ENCODE assay signal across 13 cellular contexts in the genomic region with DNA sequence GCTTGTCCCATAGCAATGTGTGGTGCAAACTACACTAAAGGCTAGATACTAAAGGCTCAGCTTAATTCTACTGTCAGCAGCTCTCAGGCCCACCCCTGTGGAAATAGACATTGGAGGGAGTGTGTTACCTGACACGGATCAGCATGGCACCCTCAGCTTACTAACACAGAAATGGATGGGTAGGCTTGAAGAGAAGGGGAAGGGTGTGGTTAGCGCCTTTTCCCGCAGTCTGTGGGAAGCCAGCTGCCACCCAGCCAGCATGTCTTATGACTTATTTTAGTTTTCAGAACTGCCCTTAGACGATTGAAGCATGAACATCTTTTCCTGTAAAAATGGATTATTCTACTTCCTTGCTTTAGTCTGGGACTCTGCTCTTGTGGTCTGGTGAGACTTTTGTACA.
"Had no signal": no experiment of that assay in that cellular context is flagged by ENCODE, and none has a peak within 500 bp of the region (broad histone marks: within the 10 kb centered on the region; RNA-seq: fewer than 3 reads in every experiment).

No MANE protein-coding gene starts in this region.

- H3K4me1 Mint-ChIP-seq: naive B cell had no signal

- H3K4me3 Mint-ChIP-seq: T-cell had no signal

- H3K27me3 ChIP-seq: dorsolateral prefrontal cortex, right atrium auricular region, tibial nerve had no signal

- H3K36me3 ChIP-seq: esophagus muscularis mucosa, right atrium auricular region, tibial nerve had no signal

- DNase-seq: activated CD4-positive, CD25-positive, alpha-beta regulatory T cell; dorsolateral prefrontal cortex; glutamatergic neuron; left cardiac atrium; midbrain; naive B cell; small intestine had no signal

- H3K9me3 Mint-ChIP-seq: activated naive CD4-positive, alpha-beta T cell treated with anti-CD3 and anti-CD28 coated beads, Interleukin-2, amount 50 U/mL, for 72 hours had no signal

- H3K4me3 ChIP-seq: dorsolateral prefrontal cortex, esophagus muscularis mucosa, lung, right atrium auricular region, tibial nerve had no signal

- H3K36me3 Mint-ChIP-seq: activated naive CD4-positive, alpha-beta T cell treated with anti-CD3 and anti-CD28 coated beads, Interleukin-2, amount 50 U/mL, for 72 hours; T-cell had no signal

- H3K9me3 ChIP-seq: esophagus muscularis mucosa, right atrium auricular region, tibial nerve had no signal

- H3K27ac ChIP-seq: dorsolateral prefrontal cortex, esophagus muscularis mucosa, right atrium auricular region, tibial nerve had no signal

- H3K4me1 ChIP-seq: esophagus muscularis mucosa, right atrium auricular region, tibial nerve had no signal

- ATAC-seq: activated naive CD4-positive, alpha-beta T cell treated with anti-CD3 and anti-CD28 coated beads, Interleukin-2, amount 50 U/mL, for 72 hours; left cardiac atrium had no signal

- H3K27ac Mint-ChIP-seq: T-cell had no signal
